ENCODE assay signal across 25 cellular contexts in genomic region chr2:6806605-6807004, GRCh38.
"Had no signal": no experiment of that assay in that cellular context is flagged by ENCODE, and none has a peak within 500 bp of the region (broad histone marks: within the 10 kb centered on the region; RNA-seq: fewer than 3 reads in every experiment).

No MANE protein-coding gene starts in this region.

- H3K4me3 ChIP-seq: breast epithelium, esophagus squamous epithelium, gastrocnemius medialis, heart left ventricle, lower lobe of right lung, sigmoid colon, smooth muscle cell, stomach, suprapubic skin, tibial nerve, uterus had no signal

- H3K9me3 ChIP-seq: breast epithelium, esophagus squamous epithelium, gastrocnemius medialis, heart left ventricle, lower lobe of right lung, sigmoid colon, stomach, suprapubic skin, tibial nerve, uterus had no signal

- H3K4me1 ChIP-seq: breast epithelium, esophagus squamous epithelium, gastrocnemius medialis, heart left ventricle, lower lobe of right lung, sigmoid colon, stomach, suprapubic skin, tibial nerve, uterus had no signal

- ATAC-seq: activated CD4-positive, CD25-positive, alpha-beta regulatory T cell treated with anti-CD3 and anti-CD28 coated beads, Interleukin-2, amount 50 U/mL, for 24 hours; activated CD8-positive, alpha-beta T cell treated with anti-CD3 and anti-CD28 coated beads for 36 hours; gastrocnemius medialis; heart left ventricle; lower lobe of right lung; stimulated activated memory B cell treated with anti-CD40 and anti-IgM and Interleukin-4, amounts not matched to agents 10 μg/mL and 1 μg/mL and 100 μg/mL, for 72 hours had no signal

- H3K27ac ChIP-seq: breast epithelium, esophagus squamous epithelium, gastrocnemius medialis, heart left ventricle, lower lobe of right lung, sigmoid colon, stomach, suprapubic skin, tibial nerve, uterus had no signal

- H3K4me2 ChIP-seq: smooth muscle cell had no signal

- DNase-seq: activated CD4-positive, alpha-beta T cell treated with anti-CD3 and anti-CD28 coated beads, Interleukin-2, amount 10 ng/mL, durations not matched to agents 24 days and 14 days; activated CD8-positive, alpha-beta T cell treated with anti-CD3 and anti-CD28 coated beads for 36 hours; activated naive CD4-positive, alpha-beta T cell treated with Interleukin-2 at 50 U/mL for 16 hours; activated naive CD8-positive, alpha-beta T cell treated with anti-CD3 and anti-CD28 coated beads, Interleukin-2, amount 10 ng/mL, durations not matched to agents 7 days and 5 days; activated T-cell treated with anti-CD3 and anti-CD28 coated beads, Interleukin-2, amount 50 U/mL, for 24 hours; amniotic stem cell; esophagus squamous epithelium; gastrocnemius medialis; heart left ventricle; lower lobe of right lung; naive B cell; retina; sigmoid colon; stimulated activated CD4-positive, alpha-beta T cell treated with anti-CD3 and anti-CD28 coated beads, Interleukin-15, amount 100 ng/mL, for 24 hours; stomach; T-helper 2 cell; uterus had no signal

- H3K36me3 ChIP-seq: breast epithelium, esophagus squamous epithelium, gastrocnemius medialis, heart left ventricle, lower lobe of right lung, sigmoid colon, stomach, suprapubic skin, tibial nerve, uterus had no signal

- FAIRE-seq: colon, keratinocyte had no signal

- H3K27me3 ChIP-seq: sigmoid colon, tibial nerve, uterus had no signal
